9 cellular contexts compared by ENCODE assay signal in genomic region chr12:12812605-12813119, GRCh38. TPM values are rescaled to one million over a fixed set of nuclear protein-coding genes. Genes with fewer than 3 reads are reported as not detected.
DNase-seq lines count a peak whose midpoint lies in the region; ATAC-seq and TF ChIP-seq lines count a peak whose summit lies in the region.
"Had no signal": no experiment of that assay in that cellular context is flagged by ENCODE, and none has a peak within 500 bp of the region (broad histone marks: within the 10 kb centered on the region; RNA-seq: fewer than 3 reads in every experiment).

No MANE protein-coding gene starts in this region.

- H3K27me3 Mint-ChIP-seq in CD8-positive, alpha-beta memory T cell = no peaks in the 10 kb centered on the region
- H3K27me3 Mint-ChIP-seq in dendritic cell treated with granulocyte-macrophage colony-stimulating factor and Interleukin-4, amounts not matched to agents 40 ng/mL and 50 ng/mL, for 4 days = no peaks in the 10 kb centered on the region
- no peaks in the 10 kb centered on the region for H3K27me3 Mint-ChIP-seq in neural progenitor cell (ENCODE audit: insufficient read depth, low read depth)

- H3K27me3 ChIP-seq in CD8-positive, alpha-beta memory T cell (ENCODE audit: insufficient read depth, low read length, poor library complexity, severe bottlenecking) = no peaks in the 10 kb centered on the region
- no peaks in the 10 kb centered on the region for H3K27me3 ChIP-seq in Karpas-422 (ENCODE audit: low read length)
- H3K27me3 ChIP-seq in neural progenitor cell = no peaks in the 10 kb centered on the region
- H3K27me3 ChIP-seq: body of pancreas had no signal

- CTCF ChIA-PET in CD8-positive, alpha-beta memory T cell (lab: Charles Lee) = interaction anchor here (1.4 to 3.1 kb wide), 4 partner anchors 9 to 443 kb away, joined by 4 to 31 read pairs (median 11); partner anchors contain the start of gene APOLD1

- no peak overlapping the region for H3K4me2 ChIP-seq in Karpas-422 (ENCODE audit: low read depth, low read length, poor library complexity, severe bottlenecking)
- H3K4me2 ChIP-seq in neural progenitor cell = peak overlapping the region; percentile 43

- H3K36me3 Mint-ChIP-seq in CD8-positive, alpha-beta memory T cell = peaks cover 5 to 39% (median 13%) of the 10 kb centered on the region in 3 donors
- peaks cover 26% of the 10 kb centered on the region for H3K36me3 Mint-ChIP-seq in dendritic cell treated with granulocyte-macrophage colony-stimulating factor and Interleukin-4, amounts not matched to agents 40 ng/mL and 50 ng/mL, for 4 days (ENCODE audit: low read depth)
- peaks cover 11% of the 10 kb centered on the region for H3K36me3 Mint-ChIP-seq in neural progenitor cell

- peak overlapping the region; percentile 99 for H3K4me3 ChIP-seq in CD8-positive, alpha-beta memory T cell (ENCODE audit: low read length)
- peak overlapping the region; percentile 80; the same call in 1 of the 2 replicates for H3K4me3 ChIP-seq in Karpas-422 (ENCODE audit: low read length)
- peak overlapping the region; percentile 82 for H3K4me3 ChIP-seq in neural progenitor cell

- ATAC-seq in GM18873 (IDR thresholded peaks at IDR 0.05; ENCODE audit: low FRiP score, unreplicated experiment) = no peak
- no peak for ATAC-seq in GM21576 (IDR thresholded peaks at IDR 0.05; ENCODE audit: unreplicated experiment)

- H3K9ac ChIP-seq in Karpas-422 (ENCODE audit: low read length) (no peak overlapping the region), neural progenitor cell (no peak overlapping the region)

- H3K4me3 Mint-ChIP-seq in CD8-positive, alpha-beta memory T cell = peak overlapping the region in 5 of 7 donors; percentile 87 to 100 (median 99)
- H3K4me3 Mint-ChIP-seq in dendritic cell treated with granulocyte-macrophage colony-stimulating factor and Interleukin-4, amounts not matched to agents 40 ng/mL and 50 ng/mL, for 4 days = no peak overlapping the region
- H3K4me3 Mint-ChIP-seq in neural progenitor cell = peak overlapping the region; percentile 97

- H3K4me1 ChIP-seq in CD8-positive, alpha-beta memory T cell (ENCODE audit: insufficient read depth, low read length) = peaks cover 56% of the 10 kb centered on the region
- H3K4me1 ChIP-seq in Karpas-422 (ENCODE audit: low read length) (peaks cover 30% of the 10 kb centered on the region), neural progenitor cell (peaks cover 6% of the 10 kb centered on the region)

- no peak for TF ChIP-seq POLR2A in erythroblast (IDR thresholded peaks at IDR 0.05; ENCODE audit: low read length)

- H3K9me2 ChIP-seq in Karpas-422 (replicated peaks; ENCODE audit: insufficient read depth, low read length) = no peaks in the 10 kb centered on the region

- TF ChIP-seq CTCF in neural progenitor cell (IDR thresholded peaks at IDR 0.05) = no peak

- no peaks in the 10 kb centered on the region for H3K9me3 ChIP-seq in CD8-positive, alpha-beta memory T cell (ENCODE audit: low read length)
- no peaks in the 10 kb centered on the region for H3K9me3 ChIP-seq in Karpas-422 (ENCODE audit: low read length)
- no peaks in the 10 kb centered on the region for H3K9me3 ChIP-seq in neural progenitor cell (ENCODE audit: low read depth)
- H3K9me3 ChIP-seq: body of pancreas had no signal

- no peak overlapping the region for H2AFZ ChIP-seq in Karpas-422 (ENCODE audit: low read length)
- no peak overlapping the region for H2AFZ ChIP-seq in neural progenitor cell (replicated peaks)

- H3F3A ChIP-seq in neural progenitor cell (ENCODE audit: low read depth) = no peaks in the 10 kb centered on the region

- no peak for DNase-seq in CD8-positive, alpha-beta memory T cell
- DNase-seq in Karpas-422 (no peak), neural progenitor cell (ENCODE audit: low spot score) (no peak), erythroblast (lab: John Stamatoyannopoulos, UW) (no peak)
- DNase-seq in effector CD8-positive, alpha-beta T cell (lab: John Stamatoyannopoulos, UW) = no peak

- H3K27ac ChIP-seq in CD8-positive, alpha-beta memory T cell (ENCODE audit: low read depth, low read length) = peak overlapping the region; percentile 81
- H3K27ac ChIP-seq in Karpas-422 (ENCODE audit: low read length) (no peak overlapping the region), neural progenitor cell (no peak overlapping the region)

- no peaks in the 10 kb centered on the region for H3K36me3 ChIP-seq in CD8-positive, alpha-beta memory T cell (ENCODE audit: insufficient read depth, low read length)
- H3K36me3 ChIP-seq in Karpas-422 (ENCODE audit: insufficient read depth, low read length) (peaks cover 26% of the 10 kb centered on the region), neural progenitor cell (no peaks in the 10 kb centered on the region)

- POLR2A ChIA-PET in CD8-positive, alpha-beta memory T cell (lab: Charles Lee) = interaction anchor here (0.9 kb wide), 1 partner anchor 23 kb away, joined by 4 read pairs; no protein-coding TSS in a partner anchor

- intact Hi-C loops in dendritic cell treated with granulocyte-macrophage colony-stimulating factor and Interleukin-4, amounts not matched to agents 40 ng/mL and 50 ng/mL, for 4 days (cut with micrococcal nuclease) = no loop called here

- H3K27ac Mint-ChIP-seq in CD8-positive, alpha-beta memory T cell = peak overlapping the region; percentile 76 to 100 (median 98)
- H3K27ac Mint-ChIP-seq in dendritic cell treated with granulocyte-macrophage colony-stimulating factor and Interleukin-4, amounts not matched to agents 40 ng/mL and 50 ng/mL, for 4 days = peak overlapping the region; percentile 92
- peak overlapping the region; percentile 86 for H3K27ac Mint-ChIP-seq in neural progenitor cell

- peaks cover 45% of the 10 kb centered on the region for H3K79me2 ChIP-seq in Karpas-422 (ENCODE audit: low read length)
- H3K79me2 ChIP-seq in neural progenitor cell (ENCODE audit: low read depth) = peaks cover 45% of the 10 kb centered on the region

- no peaks in the 10 kb centered on the region for H3K9me3 Mint-ChIP-seq in CD8-positive, alpha-beta memory T cell
- H3K9me3 Mint-ChIP-seq in dendritic cell treated with granulocyte-macrophage colony-stimulating factor and Interleukin-4, amounts not matched to agents 40 ng/mL and 50 ng/mL, for 4 days = no peaks in the 10 kb centered on the region
- H3K9me3 Mint-ChIP-seq in neural progenitor cell = no peaks in the 10 kb centered on the region

- peaks cover 7% of the 10 kb centered on the region; the same call in 1 of the 2 replicates for H4K20me1 ChIP-seq in Karpas-422 (ENCODE audit: insufficient read depth, low read depth, low read length)
- H4K20me1 ChIP-seq in neural progenitor cell (ENCODE audit: low read depth) = peaks cover 5% of the 10 kb centered on the region

- peaks cover 55 to 69% (median 68%) of the 10 kb centered on the region in 3 donors for H3K4me1 Mint-ChIP-seq in CD8-positive, alpha-beta memory T cell
- H3K4me1 Mint-ChIP-seq in dendritic cell treated with granulocyte-macrophage colony-stimulating factor and Interleukin-4, amounts not matched to agents 40 ng/mL and 50 ng/mL, for 4 days (ENCODE audit: low read depth) = peaks cover 66% of the 10 kb centered on the region
- peaks cover 33% of the 10 kb centered on the region for H3K4me1 Mint-ChIP-seq in neural progenitor cell

RNA-seq across cellular contexts. Expression of gene DDX47, which starts 0.5 kb away (rescaled TPM):
- 100 to 1,000 TPM; 105 to 106 TPM for total RNA-seq in CD8-positive, alpha-beta memory T cell
- polyA plus RNA-seq in CD8-positive, alpha-beta memory T cell = 64.5 TPM
- total RNA-seq in Karpas-422 (2014; rRNA removed; shearing (Covaris generic); ENCODE audit: low replicate concordance) = 26.8 and 39.2 TPM in 2 replicates
- total RNA-seq in neural progenitor cell (ENCODE audit: low replicate concordance) = 86.2 and 107 TPM in 2 replicates

RNA-seq across cellular contexts. Expression of gene APOLD1, which starts 27.2 kb away (rescaled TPM):
- 1 to 10 TPM; 2.7 TPM for total RNA-seq in CD8-positive, alpha-beta memory T cell
- polyA plus RNA-seq in CD8-positive, alpha-beta memory T cell = 0.68 TPM
- 1.4 and 1.5 TPM in 2 replicates for total RNA-seq in Karpas-422 (2014; rRNA removed; shearing (Covaris generic); ENCODE audit: low replicate concordance)
- 7.4 and 11.8 TPM in 2 replicates for total RNA-seq in neural progenitor cell (ENCODE audit: low replicate concordance)
